ENCODE assay signal across 21 cellular contexts in genomic region chr1:154958681-154959447, GRCh38. TPM values are rescaled to one million over a fixed set of nuclear protein-coding genes. Genes with fewer than 3 reads are reported as not detected.
DNase-seq lines count a peak whose midpoint lies in the region; ATAC-seq and TF ChIP-seq lines count a peak whose summit lies in the region.
"Had no signal": no experiment of that assay in that cellular context is flagged by ENCODE, and none has a peak within 500 bp of the region (broad histone marks: within the 10 kb centered on the region; RNA-seq: fewer than 3 reads in every experiment).

No MANE protein-coding gene starts in this region.

- WGBS in sigmoid colon, 2 donors: 90 to 93% methylated on average over 16 of the region's 16 CpGs

- no peak for DNase-seq in stimulated activated naive CD8-positive, alpha-beta T cell treated with anti-CD3 and anti-CD28 coated beads, Interleukin-15, Interleukin-2, amounts not matched to agents 100 U/mL and 50 U/mL, for 24 hours
- no peak for DNase-seq in naive B cell
- DNase-seq in upper lobe of right lung: peak; percentile 61
- no peak for DNase-seq in cerebellar cortex (ENCODE audit: low spot score)
- DNase-seq in sigmoid colon: no peak
- DNase-seq: activated CD4-positive, CD25-positive, alpha-beta regulatory T cell; activated effector memory CD4-positive, alpha-beta T cell treated with anti-CD3 and anti-CD28 coated beads, Interleukin-2, amount 50 U/mL, for 16 hours; C1 segment of cervical spinal cord; glutamatergic neuron; islet precursor cell; KBM-7; NCI-H1417 treated with DMSO at 0.1 percent for 48 hours; NCI-H226; stimulated activated CD4-positive, alpha-beta T cell treated with anti-CD3 and anti-CD28 coated beads, Interleukin-4, amount 100 ng/mL, for 24 hours; stimulated activated naive B cell treated with anti-CD40 and anti-IgM and Interleukin-4, amounts not matched to agents 10 μg/mL and 1 μg/mL and 100 μg/mL, for 72 hours had no signal

- no peak overlapping the region for H3K4me3 Mint-ChIP-seq in stimulated activated naive CD8-positive, alpha-beta T cell treated with anti-CD3 and anti-CD28 coated beads, Interleukin-15, Interleukin-2, amounts not matched to agents 100 ng/mL and 50 ng/mL, for 24 hours
- peak overlapping the region; percentile 42 for H3K4me3 Mint-ChIP-seq in activated naive CD8-positive, alpha-beta T cell
- peak overlapping the region in 5 of 8 donors; percentile 25 to 94 (median 80) for H3K4me3 Mint-ChIP-seq in naive B cell

- no peak for TF ChIP-seq POLR2A in sigmoid colon (IDR thresholded peaks at IDR 0.05)

- TF ChIP-seq EP300 in sigmoid colon (IDR thresholded peaks at IDR 0.05): no peak

- H3K27ac ChIP-seq in upper lobe of right lung: no peak overlapping the region
- no peak overlapping the region for H3K27ac ChIP-seq in sigmoid colon
- H3K27ac ChIP-seq: cardiac muscle cell, SK-N-MC, vagina had no signal

- H3K36me3 ChIP-seq in upper lobe of right lung (peaks cover 20% of the 10 kb centered on the region), sigmoid colon (peaks cover 15 to 28% (median 20%) of the 10 kb centered on the region in 4 donors)
- H3K36me3 ChIP-seq: cardiac muscle cell had no signal

- H3K27me3 ChIP-seq in upper lobe of right lung: no peaks in the 10 kb centered on the region
- H3K27me3 ChIP-seq in sigmoid colon: no peaks in the 10 kb centered on the region
- H3K27me3 ChIP-seq: cardiac muscle cell, vagina had no signal

- ATAC-seq in stimulated activated naive CD8-positive, alpha-beta T cell treated with anti-CD3 and anti-CD28 coated beads, Interleukin-15, Interleukin-2, amounts not matched to agents 100 U/mL and 50 U/mL, for 24 hours: no peak
- no peak for ATAC-seq in naive B cell (ENCODE audit: low read depth in 2 of 2)
- no peak for ATAC-seq in upper lobe of right lung
- no peak for ATAC-seq in GM18519 (IDR thresholded peaks at IDR 0.05; ENCODE audit: low FRiP score, unreplicated experiment)
- ATAC-seq: stimulated activated naive B cell treated with anti-CD40 and anti-IgM and Interleukin-4, amounts not matched to agents 10 μg/mL and 1 μg/mL and 100 μg/mL, for 72 hours had no signal

- H3K27me3 Mint-ChIP-seq in stimulated activated naive CD8-positive, alpha-beta T cell treated with anti-CD3 and anti-CD28 coated beads, Interleukin-15, Interleukin-2, amounts not matched to agents 100 ng/mL and 50 ng/mL, for 24 hours: no peaks in the 10 kb centered on the region
- no peaks in the 10 kb centered on the region for H3K27me3 Mint-ChIP-seq in activated naive CD8-positive, alpha-beta T cell
- no peaks in the 10 kb centered on the region for H3K27me3 Mint-ChIP-seq in naive B cell
- H3K27me3 Mint-ChIP-seq: stimulated activated naive B cell treated with anti-CD40 and anti-IgM and Interleukin-4, amounts not matched to agents 10 μg/mL and 1 μg/mL and 100 μg/mL, for 72 hours had no signal

- H3K4me3 ChIP-seq in upper lobe of right lung: no peak overlapping the region
- H3K4me3 ChIP-seq in sigmoid colon: no peak overlapping the region
- H3K4me3 ChIP-seq: cardiac muscle cell, SK-N-MC, vagina had no signal

- intact Hi-C loops in upper lobe of right lung (cut with DNase I): no loop called here
- intact Hi-C loops in sigmoid colon (cut with DNase I): no loop called here

- peak overlapping the region; percentile 52 for H3K27ac Mint-ChIP-seq in stimulated activated naive CD8-positive, alpha-beta T cell treated with anti-CD3 and anti-CD28 coated beads, Interleukin-15, Interleukin-2, amounts not matched to agents 100 ng/mL and 50 ng/mL, for 24 hours
- peak overlapping the region; percentile 50 for H3K27ac Mint-ChIP-seq in activated naive CD8-positive, alpha-beta T cell
- H3K27ac Mint-ChIP-seq in naive B cell: peak overlapping the region in 2 of 6 donors; percentile 14 to 79
- H3K27ac Mint-ChIP-seq: stimulated activated naive B cell treated with anti-CD40 and anti-IgM and Interleukin-4, amounts not matched to agents 10 μg/mL and 1 μg/mL and 100 μg/mL, for 72 hours had no signal

- H3K4me1 ChIP-seq in upper lobe of right lung (peaks cover 45% of the 10 kb centered on the region), sigmoid colon (peaks cover 0 to 66% (median 61%) of the 10 kb centered on the region in 4 donors)

- TF ChIP-seq CTCF in upper lobe of right lung (IDR thresholded peaks at IDR 0.05) (no peak), sigmoid colon (IDR thresholded peaks at IDR 0.05) (no peak)

- peaks cover 71% of the 10 kb centered on the region for H3K4me1 Mint-ChIP-seq in stimulated activated naive CD8-positive, alpha-beta T cell treated with anti-CD3 and anti-CD28 coated beads, Interleukin-15, Interleukin-2, amounts not matched to agents 100 ng/mL and 50 ng/mL, for 24 hours (ENCODE audit: low read depth)
- H3K4me1 Mint-ChIP-seq in activated naive CD8-positive, alpha-beta T cell (ENCODE audit: low read depth): peaks cover 57% of the 10 kb centered on the region
- H3K4me1 Mint-ChIP-seq in naive B cell: peaks cover 36 to 70% (median 61%) of the 10 kb centered on the region in 3 donors

- H3K9me3 ChIP-seq in upper lobe of right lung: no peaks in the 10 kb centered on the region
- no peaks in the 10 kb centered on the region for H3K9me3 ChIP-seq in sigmoid colon
- H3K9me3 ChIP-seq: vagina had no signal

- H3K36me3 Mint-ChIP-seq in stimulated activated naive CD8-positive, alpha-beta T cell treated with anti-CD3 and anti-CD28 coated beads, Interleukin-15, Interleukin-2, amounts not matched to agents 100 ng/mL and 50 ng/mL, for 24 hours (ENCODE audit: low read depth): peaks cover 19% of the 10 kb centered on the region
- H3K36me3 Mint-ChIP-seq in activated naive CD8-positive, alpha-beta T cell: no peaks in the 10 kb centered on the region
- peaks cover 0 to 5% of the 10 kb centered on the region in 2 donors for H3K36me3 Mint-ChIP-seq in naive B cell

- no peaks in the 10 kb centered on the region for H3K9me3 Mint-ChIP-seq in stimulated activated naive CD8-positive, alpha-beta T cell treated with anti-CD3 and anti-CD28 coated beads, Interleukin-15, Interleukin-2, amounts not matched to agents 100 ng/mL and 50 ng/mL, for 24 hours
- no peaks in the 10 kb centered on the region for H3K9me3 Mint-ChIP-seq in activated naive CD8-positive, alpha-beta T cell (ENCODE audit: low read depth)
- H3K9me3 Mint-ChIP-seq in naive B cell: no peaks in the 10 kb centered on the region
- H3K9me3 Mint-ChIP-seq: stimulated activated naive B cell treated with anti-CD40 and anti-IgM and Interleukin-4, amounts not matched to agents 10 μg/mL and 1 μg/mL and 100 μg/mL, for 72 hours had no signal

RNA-seq across cellular contexts. Expression of gene PYGO2, which starts 2.7 kb away (rescaled TPM):
- 10 to 100 TPM in 5 of 6 donors, 1 to 10 TPM in 1; 10.0 to 45.1 (median 29.4) TPM for polyA plus RNA-seq in naive B cell (ENCODE audit: low read depth in 6 of 6)
- 27.0 TPM for total RNA-seq in upper lobe of right lung
- total RNA-seq in sigmoid colon: 10 to 100 TPM; 15.0 to 23.3 (median 16.6) TPM
- 10 to 100 TPM; 13.6 to 26.9 (median 16.8) TPM for polyA plus RNA-seq in sigmoid colon

RNA-seq across cellular contexts. Expression of gene PBXIP1, which starts 3.0 kb away (rescaled TPM):
- 10 to 100 TPM; 36.2 to 77.3 (median 69.5) TPM for polyA plus RNA-seq in naive B cell (ENCODE audit: low read depth in 6 of 6)
- 75.7 TPM for total RNA-seq in upper lobe of right lung
- total RNA-seq in sigmoid colon: 100 to 1,000 TPM; 178 to 251 (median 201) TPM
- 10 to 100 TPM in 2 of 3 donors, 1 to 10 TPM in 1; 8.3 to 66.2 (median 13.2) TPM for polyA plus RNA-seq in sigmoid colon

RNA-seq across cellular contexts. Expression of gene SHC1, which starts 11.7 kb away (rescaled TPM):
- polyA plus RNA-seq in naive B cell (ENCODE audit: low read depth in 6 of 6) (10 to 100 TPM; 23.3 to 34.0 (median 26.3) TPM), sigmoid colon (10 to 100 TPM; 58.5 to 75.2 (median 63.1) TPM)
- total RNA-seq in upper lobe of right lung (120 TPM), sigmoid colon (10 to 100 TPM; 49.2 to 80.4 (median 57.0) TPM)

RNA-seq across cellular contexts. Expression of gene CKS1B, which starts 15.6 kb away (rescaled TPM):
- polyA plus RNA-seq in naive B cell (ENCODE audit: low read depth in 6 of 6) (100 to 1,000 TPM; 117 to 196 (median 131) TPM), sigmoid colon (100 to 1,000 TPM in 1 of 3 donors, 10 to 100 TPM in 2; 73.3 to 104 (median 95.5) TPM)
- total RNA-seq in upper lobe of right lung (27.0 TPM), sigmoid colon (10 to 100 TPM; 10.2 to 35.7 (median 25.7) TPM)

RNA-seq across cellular contexts. Expression of gene PMVK, which starts 22.3 kb away (rescaled TPM):
- polyA plus RNA-seq in naive B cell (ENCODE audit: low read depth in 6 of 6): 10 to 100 TPM; 30.8 to 45.7 (median 33.3) TPM
- 38.4 TPM for total RNA-seq in upper lobe of right lung
- total RNA-seq in sigmoid colon: 10 to 100 TPM; 11.1 to 19.6 (median 13.7) TPM
- 10 to 100 TPM; 53.1 to 54.1 (median 53.2) TPM for polyA plus RNA-seq in sigmoid colon
